Comparison of ENCODE assay signal across 8 cellular contexts in genomic region chr16:80369559-80369958, GRCh38.
DNase-seq lines count a peak whose midpoint lies in the region; ATAC-seq and TF ChIP-seq lines count a peak whose summit lies in the region.

No MANE protein-coding gene starts in this region.

- no peaks in the 10 kb centered on the region for H3K4me1 ChIP-seq in ovary (ENCODE audit: insufficient read depth)

- H3K4me3 ChIP-seq in foreskin fibroblast (ENCODE audit: low read depth in 1 of 2, low read length in 2 of 2): no peak overlapping the region
- H3K4me3 ChIP-seq in ovary: no peak overlapping the region

- DNase-seq in DMS 273 (lab: John Stamatoyannopoulos, UW; ENCODE audit: unreplicated experiment) (peak; percentile 5), DMS 273 treated with DMSO at 0.1 percent for 48 hours (lab: John Stamatoyannopoulos, UW) (no peak), SHP77 (lab: John Stamatoyannopoulos, UW) (peak; percentile 11 to 44), foreskin fibroblast (peak; percentile 51 to 79), ovary (peak; percentile 37 to 67 (median 57)), NCI-H1436 treated with DMSO at 0.1 percent for 48 hours (lab: John Stamatoyannopoulos, UW) (no peak), NCI-H2171 treated with DMSO at 0.1 percent for 48 hours (lab: John Stamatoyannopoulos, UW) (no peak)

- TF ChIP-seq POLR2A in ovary (IDR thresholded peaks at IDR 0.05): no peak

- H3K27ac ChIP-seq in ovary: no peak overlapping the region

- ATAC-seq in GM19467 (IDR thresholded peaks at IDR 0.05; ENCODE audit: unreplicated experiment): no peak

- H3K27me3 ChIP-seq in ovary: no peaks in the 10 kb centered on the region

- H3K36me3 ChIP-seq in ovary: no peaks in the 10 kb centered on the region

- WGBS in ovary, 3 donors: 9 to 16% (median 12%) methylated on average over 6 of the region's 6 CpGs

- no peak for TF ChIP-seq EP300 in ovary (IDR thresholded peaks at IDR 0.05)

- TF ChIP-seq CTCF in foreskin fibroblast (IDR thresholded peaks at IDR 0.05; ENCODE audit: low read depth, low read length) (peak; percentile 78), ovary (IDR thresholded peaks at IDR 0.05) (peak; percentile 26 to 66 (median 49))

- intact Hi-C loops in ovary (cut with DNase I): no loop called here

- no peaks in the 10 kb centered on the region for H3K9me3 ChIP-seq in ovary

Comparison
In these comparisons a context has a peak if more than half of its experiments do, and no peak if none do; other contexts are left out.
1. DNase-seq: peak in DMS 273 (single experiment), SHP77 (2 of 2), foreskin fibroblast (2 of 2) and ovary (5 of 5); none in DMS 273 treated with DMSO at 0.1 percent for 48 hours (single experiment), NCI-H1436 treated with DMSO at 0.1 percent for 48 hours (single experiment) and NCI-H2171 treated with DMSO at 0.1 percent for 48 hours (single experiment).